In genomic region chr1:236699366-236699765, GRCh38 we compare ENCODE assay signal across 1 cellular context.
A peak's percentile ranks its signal among the peaks of the same experiment; 100 is the strongest.
TF ChIP-seq lines count a peak whose summit lies in the region.

No MANE protein-coding gene starts in this region.

TF ChIP-seq in HEK293, 187 proteins besides CTCF, POLR2A, EP300 and RAD21 (continued from another document):
- no peak for TF ChIP-seq PRDM2 (tag by site-specific recombination; IDR thresholded peaks at IDR 0.05; ENCODE audit: borderline replicate concordance)
- no peak for TF ChIP-seq ZNF513 (tag by site-specific recombination; IDR thresholded peaks at IDR 0.05)
- TF ChIP-seq ZBTB48 (tag by site-specific recombination; IDR thresholded peaks at IDR 0.05), result 0 out of 2 replicates have a peak, but pooled peaks have one; percentile 28
- no peak for TF ChIP-seq AEBP2 (tag by site-specific recombination; IDR thresholded peaks at IDR 0.05; ENCODE audit: borderline replicate concordance)
